In genomic region chr1:32063261-32063681, GRCh38 we compare ENCODE assay signal across 8 cellular contexts. TPM values are rescaled to one million over a fixed set of nuclear protein-coding genes. Genes with fewer than 3 reads are reported as not detected.
A peak's percentile ranks its signal among the peaks of the same experiment; 100 is the strongest.
DNase-seq lines count a peak whose midpoint lies in the region; ATAC-seq and TF ChIP-seq lines count a peak whose summit lies in the region.

No MANE protein-coding gene starts in this region.

- H3K9ac ChIP-seq in skeletal muscle tissue (ENCODE audit: low read depth in 1 of 3, low read length in 3 of 3) = peak overlapping the region in 2 of 3 donors; percentile 60 to 66

- H3K27ac ChIP-seq in adrenal gland (peak overlapping the region in 2 of 5 donors; percentile 52 to 61), right cardiac atrium (ENCODE audit: low read length) (peak overlapping the region; percentile 67), skeletal muscle tissue (ENCODE audit: low read depth, low read length) (peak overlapping the region; percentile 86)

- 10 to 40% (median 25%) methylated on average over 1 of the region's 1 CpG for WGBS in adrenal gland, 4 donors
- WGBS in right cardiac atrium = 7% methylated on average over 1 of the region's 1 CpG

- peaks cover 4 to 23% of the 10 kb centered on the region in 2 donors for H3K4me1 ChIP-seq in adrenal gland (replicated peaks in 1 of 2)
- H3K4me1 ChIP-seq in right cardiac atrium (ENCODE audit: control insufficient read depth, insufficient read depth, low read length) = peaks cover 7% of the 10 kb centered on the region
- H3K4me1 ChIP-seq in skeletal muscle tissue (ENCODE audit: control insufficient read depth in 3 of 3, insufficient read depth in 3 of 3, low read length in 3 of 3) = peaks cover 11 to 17% (median 13%) of the 10 kb centered on the region in 3 donors

- TF ChIP-seq CTCF in AG09309 (IDR thresholded peaks at IDR 0.05; ENCODE audit: control insufficient read depth, insufficient read depth, low read depth, low read length, missing control alignments) (peak; percentile 56), GM12864 (IDR thresholded peaks at IDR 0.05; ENCODE audit: low read depth, low read length, missing control alignments) (peak; percentile 58), adrenal gland (IDR thresholded peaks at IDR 0.05) (peak; percentile 40 to 78 (median 68))

- H3K4me3 ChIP-seq in AG09309 (ENCODE audit: control insufficient read depth, low read depth, low read length) (no peak overlapping the region), GM12864 (ENCODE audit: low read depth, low read length) (no peak overlapping the region), adrenal gland (no peak overlapping the region), right cardiac atrium (ENCODE audit: low read length) (no peak overlapping the region), skeletal muscle tissue (ENCODE audit: low read length in 3 of 3) (no peak overlapping the region)

- no peak for TF ChIP-seq POLR2A in adrenal gland (IDR thresholded peaks at IDR 0.05)

- H3K9me3 ChIP-seq in adrenal gland (replicated peaks in 1 of 3) (no peaks in the 10 kb centered on the region), right cardiac atrium (ENCODE audit: control insufficient read depth, low read length) (no peaks in the 10 kb centered on the region), skeletal muscle tissue (ENCODE audit: control insufficient read depth in 3 of 3, low read length in 3 of 3) (no peaks in the 10 kb centered on the region)

- ATAC-seq in right cardiac atrium = peak; percentile 41 to 48
- ATAC-seq in HG02970 (IDR thresholded peaks at IDR 0.05; ENCODE audit: low FRiP score, unreplicated experiment) = no peak
- no peak for ATAC-seq in GM19023 (IDR thresholded peaks at IDR 0.05; ENCODE audit: unreplicated experiment)

- intact Hi-C loops in adrenal gland (cut with DNase I) (loop anchor here in 1 of 2 donors (10.0 kb wide), 1 partner anchor 408 kb away; no protein-coding TSS in a partner anchor), right cardiac atrium (cut with DNase I) (no loop called here)

- no peaks in the 10 kb centered on the region for H3K27me3 ChIP-seq in adrenal gland
- no peaks in the 10 kb centered on the region for H3K27me3 ChIP-seq in right cardiac atrium (ENCODE audit: control insufficient read depth, insufficient read depth)
- no peaks in the 10 kb centered on the region for H3K27me3 ChIP-seq in skeletal muscle tissue (ENCODE audit: control insufficient read depth in 3 of 3, insufficient read depth in 3 of 3, low read length in 3 of 3)

- DNase-seq in AG09309 (ENCODE audit: low read depth) = peak; percentile 35
- DNase-seq in GM12864 (ENCODE audit: low read depth) = no peak
- peak; percentile 79 for DNase-seq in NCI-H2227 treated with DMSO at 0.1 percent for 48 hours (lab: John Stamatoyannopoulos, UW)
- peak in 1 of 7 donors; percentile 49 for DNase-seq in adrenal gland
- DNase-seq in right cardiac atrium = no peak

- peaks cover 0 to 25% of the 10 kb centered on the region in 2 donors for H3K36me3 ChIP-seq in adrenal gland (replicated peaks in 1 of 2)
- H3K36me3 ChIP-seq in skeletal muscle tissue (ENCODE audit: control insufficient read depth in 3 of 3, insufficient read depth in 3 of 3, low read length in 3 of 3) = peaks cover 7 to 22% (median 15%) of the 10 kb centered on the region in 3 donors

RNA-seq across cellular contexts. Expression of gene TMEM39B, which starts 9.5 kb away (rescaled TPM):
- total RNA-seq in adrenal gland (10 to 100 TPM in 4 of 8 donors, 1 to 10 TPM in 4; 4.4 to 17.4 (median 11.8) TPM), right cardiac atrium (10 to 100 TPM in 1 of 4 donors, 1 to 10 TPM in 3; 8.0 to 11.1 (median 8.6) TPM), skeletal muscle tissue (3.7 TPM)
- polyA plus RNA-seq in adrenal gland (10 to 100 TPM in 2 of 3 donors, 1 to 10 TPM in 1; 9.2 to 15.1 (median 14.2) TPM), right cardiac atrium (6.2 TPM)

RNA-seq across cellular contexts. Expression of gene KPNA6, which starts 44.6 kb away (rescaled TPM):
- 10 to 100 TPM; 44.0 to 86.6 (median 73.0) TPM for total RNA-seq in adrenal gland
- polyA plus RNA-seq in adrenal gland = 10 to 100 TPM in 1 of 3 donors, 1 to 10 TPM in 2; 9.3 to 31.2 (median 9.5) TPM
- total RNA-seq in right cardiac atrium = 10 to 100 TPM; 72.4 to 79.7 (median 75.8) TPM
- polyA plus RNA-seq in right cardiac atrium = 14.7 TPM
- 17.7 TPM for total RNA-seq in skeletal muscle tissue

RNA-seq across cellular contexts. Expression of gene KHDRBS1, which starts 49.6 kb away (rescaled TPM):
- total RNA-seq in adrenal gland (100 to 1,000 TPM in 1 of 8 donors, 10 to 100 TPM in 7; 59.7 to 108 (median 77.8) TPM), right cardiac atrium (10 to 100 TPM; 65.4 to 70.0 (median 69.0) TPM), skeletal muscle tissue (48.5 TPM)
- polyA plus RNA-seq in adrenal gland (10 to 100 TPM; 37.3 to 88.2 (median 43.7) TPM), right cardiac atrium (48.6 TPM)

Comparison
In these comparisons a context has a peak if more than half of its experiments do, and no peak if none do; other contexts are left out.
1. DNase-seq: peak in AG09309 (single experiment) and NCI-H2227 treated with DMSO at 0.1 percent for 48 hours (single experiment); none in GM12864 (single experiment) and right cardiac atrium (0 of 3).
2. ATAC-seq: peak in right cardiac atrium (2 of 2); none in HG02970 (single experiment) and GM19023 (single experiment).
3. Peak in every context shown above with its lines, with median percentiles within 50 percentile points of each other: CTCF ChIP-seq.